ENCODE assay signal across 23 cellular contexts in the genomic region with DNA sequence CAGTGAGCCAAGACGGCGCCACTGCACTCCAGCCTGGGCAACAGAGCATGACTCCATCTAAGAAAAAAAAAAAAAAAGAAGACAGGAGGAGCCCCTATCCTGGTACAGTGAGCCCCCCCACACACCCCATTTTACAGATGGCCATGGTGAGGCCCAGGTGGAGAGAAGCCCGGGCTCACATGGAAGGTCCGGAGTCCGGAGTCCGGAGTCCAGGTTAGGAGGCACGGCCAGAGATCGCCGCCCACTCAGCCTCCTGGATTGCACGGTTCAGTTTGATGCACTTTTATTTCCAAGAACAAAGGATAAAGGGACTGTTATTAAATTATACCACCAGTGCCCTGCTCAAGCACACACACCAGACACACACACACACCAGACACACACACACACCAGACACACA. TPM values are rescaled to one million over a fixed set of nuclear protein-coding genes. Genes with fewer than 3 reads are reported as not detected.
DNase-seq lines count a peak whose midpoint lies in the region; ATAC-seq, FAIRE-seq and TF ChIP-seq lines count a peak whose summit lies in the region.
"Had no signal": no experiment of that assay in that cellular context is flagged by ENCODE, and none has a peak within 500 bp of the region (broad histone marks: within the 10 kb centered on the region; RNA-seq: fewer than 3 reads in every experiment).

No MANE protein-coding gene starts in this region.

- TF ChIP-seq RAD21 in HepG2 (CRISPR knock-in tag; IDR thresholded peaks at IDR 0.05) = no peak

- no peaks in the 10 kb centered on the region for H3K27me3 Mint-ChIP-seq in MCF 10A (ENCODE audit: insufficient read depth, unreplicated experiment)
- H3K27me3 Mint-ChIP-seq in activated T-helper 17 cell treated with anti-CD3 and anti-CD28 coated beads, Interleukin-2, amount 50 U/mL, for 72 hours = no peaks in the 10 kb centered on the region

- H3K36me3 ChIP-seq in mammary epithelial cell (ENCODE audit: insufficient read depth, low read length) = no peaks in the 10 kb centered on the region
- H3K36me3 ChIP-seq in HepG2 (replicated peaks in 1 of 2; ENCODE audit: control insufficient read depth in 1 of 2, insufficient read depth in 2 of 2, low read length in 2 of 2) = no peaks in the 10 kb centered on the region
- no peaks in the 10 kb centered on the region for H3K36me3 ChIP-seq in osteoblast (ENCODE audit: insufficient read depth, low read length)
- H3K36me3 ChIP-seq: MG63 had no signal

- peaks cover 19% of the 10 kb centered on the region for H3K4me1 ChIP-seq in mammary epithelial cell (ENCODE audit: insufficient read depth, low read length)
- H3K4me1 ChIP-seq in HepG2 (ENCODE audit: insufficient read depth, low read length) = peaks cover 17% of the 10 kb centered on the region
- H3K4me1 ChIP-seq in osteoblast (ENCODE audit: insufficient read depth, low read length) = peaks cover 16% of the 10 kb centered on the region

- H3K9ac ChIP-seq in mammary epithelial cell (ENCODE audit: insufficient read depth, low read length) (no peak overlapping the region), HepG2 (ENCODE audit: insufficient read depth, low read depth, low read length) (no peak overlapping the region)

- H3K4me2 ChIP-seq in mammary epithelial cell (ENCODE audit: insufficient read depth, low read depth, low read length) = no peak overlapping the region
- H3K4me2 ChIP-seq in HepG2 (ENCODE audit: low read depth, low read length) = no peak overlapping the region
- H3K4me2 ChIP-seq in osteoblast (ENCODE audit: insufficient read depth, low read length) = no peak overlapping the region

- TF ChIP-seq CTCF in MCF 10A (IDR thresholded peaks at IDR 0.05; ENCODE audit: unreplicated experiment) = no peak
- TF ChIP-seq CTCF in mammary epithelial cell (conservative IDR thresholded peaks at IDR 0.05 in 1 of 2, IDR thresholded peaks at IDR 0.05 in 1 of 2; ENCODE audit: extremely low read depth in 1 of 2, insufficient read depth in 1 of 2, low read depth in 1 of 2, low read length in 2 of 2) = no peak
- TF ChIP-seq CTCF in HepG2 (CRISPR knock-in tag; IDR thresholded peaks at IDR 0.05) = no peak
- TF ChIP-seq CTCF in osteoblast (IDR thresholded peaks at IDR 0.05; ENCODE audit: extremely low read depth, low read depth, low read length) = no peak

- DNase-seq in MCF 10A (ENCODE audit: unreplicated experiment) = no peak
- DNase-seq in mammary epithelial cell = no peak
- no peak for DNase-seq in HepG2 (ENCODE audit: low spot score)
- DNase-seq in osteoblast (ENCODE audit: insufficient read length, low spot score, missing footprints) = peak; percentile 31
- DNase-seq in OCI-M2 (lab: John Stamatoyannopoulos, UW; ENCODE audit: unreplicated experiment) = no peak
- DNase-seq: ACHN, C1 segment of cervical spinal cord, GOT3, MG63, NCI-H1417 treated with DMSO at 0.1 percent for 48 hours, NCI-H187, NCI-H446, NCI-H526, OCI-M1, SHP77 had no signal

- ATAC-seq in HepG2 (peak; percentile 28; the same call in 1 of the 3 replicates), GM21526 (IDR thresholded peaks at IDR 0.05; ENCODE audit: low FRiP score, unreplicated experiment) (no peak), HG02763 (IDR thresholded peaks at IDR 0.05; ENCODE audit: unreplicated experiment) (no peak)
- no peak for ATAC-seq in activated T-helper 17 cell treated with anti-CD3 and anti-CD28 coated beads, Interleukin-2, amount 50 U/mL, for 72 hours (replicated peaks)

- no peaks in the 10 kb centered on the region for H3K36me3 Mint-ChIP-seq in MCF 10A (ENCODE audit: insufficient read depth, unreplicated experiment)
- H3K36me3 Mint-ChIP-seq in activated T-helper 17 cell treated with anti-CD3 and anti-CD28 coated beads, Interleukin-2, amount 50 U/mL, for 72 hours (ENCODE audit: low read depth) = no peaks in the 10 kb centered on the region

- H3K27me3 ChIP-seq in mammary epithelial cell (ENCODE audit: insufficient read depth, low read length) = no peaks in the 10 kb centered on the region
- H3K27me3 ChIP-seq in HepG2 (ENCODE audit: control insufficient read depth in 1 of 2, insufficient read depth in 2 of 2, low read length in 2 of 2) = no peaks in the 10 kb centered on the region; a peak in 1 of 5 replicates
- peaks cover 1% of the 10 kb centered on the region for H3K27me3 ChIP-seq in osteoblast (ENCODE audit: insufficient read depth, low read length)
- H3K27me3 ChIP-seq: MG63 had no signal

- POLR2A ChIA-PET in MCF 10A (lab: Yijun Ruan, JAX) (interaction anchor here (0.7 to 1.2 kb wide), 2 partner anchors 32 to 40 kb away, joined by 3 to 4 read pairs; no protein-coding TSS in a partner anchor), HepG2 (lab: Yijun Ruan, JAX) (interaction anchor here (0.9 kb wide), 1 partner anchor 34 kb away, joined by 3 read pairs; no protein-coding TSS in a partner anchor)

- FAIRE-seq in HepG2 (lab: Jason Lieb, UNC) = no peak
- FAIRE-seq: G401.6, GM12892, GM18507 had no signal

- BruUV-seq in MCF 10A (replicated peaks; lab: Mats Ljungman, UMichigan) (no TSS peak), mammary epithelial cell (replicated peaks; lab: Mats Ljungman, UMichigan) (no TSS peak), HepG2 (replicated peaks; lab: Mats Ljungman, UMichigan) (no TSS peak)

- H3K27ac Mint-ChIP-seq in MCF 10A (ENCODE audit: low read depth, unreplicated experiment) = peak overlapping the region; percentile 17
- no peak overlapping the region for H3K27ac Mint-ChIP-seq in activated T-helper 17 cell treated with anti-CD3 and anti-CD28 coated beads, Interleukin-2, amount 50 U/mL, for 72 hours

- H3K4me1 Mint-ChIP-seq in MCF 10A (ENCODE audit: insufficient read depth, unreplicated experiment) = peaks cover 15% of the 10 kb centered on the region
- H3K4me1 Mint-ChIP-seq in activated T-helper 17 cell treated with anti-CD3 and anti-CD28 coated beads, Interleukin-2, amount 50 U/mL, for 72 hours = no peaks in the 10 kb centered on the region

- dilution Hi-C loops in mammary epithelial cell (cut with HindIII; ENCODE audit: low sequenced_read_pairs) = no loop called here

- H4K20me1 ChIP-seq in mammary epithelial cell (ENCODE audit: insufficient read depth, low read length) (no peaks in the 10 kb centered on the region), HepG2 (ENCODE audit: insufficient read depth, low read length) (no peaks in the 10 kb centered on the region), osteoblast (ENCODE audit: insufficient read depth, low read length) (no peaks in the 10 kb centered on the region)

- no peak for TF ChIP-seq POLR2A in HepG2 (IDR thresholded peaks at IDR 0.05; ENCODE audit: insufficient read depth in 1 of 2, low read depth in 2 of 2, low read length in 2 of 2)

- H3K9me3 ChIP-seq in mammary epithelial cell (replicated peaks; ENCODE audit: insufficient read depth, low read length) (peaks cover 3% of the 10 kb centered on the region), HepG2 (ENCODE audit: low read length) (peaks cover 4% of the 10 kb centered on the region), osteoblast (ENCODE audit: low read depth, low read length) (peaks cover 3% of the 10 kb centered on the region)
- H3K9me3 ChIP-seq: MG63 had no signal

- no peak overlapping the region for H2AFZ ChIP-seq in mammary epithelial cell (ENCODE audit: low read depth, low read length)
- no peak overlapping the region for H2AFZ ChIP-seq in HepG2 (ENCODE audit: low read length)
- no peak overlapping the region for H2AFZ ChIP-seq in osteoblast (ENCODE audit: low read length)

- no peak overlapping the region for H3K4me3 Mint-ChIP-seq in MCF 10A (ENCODE audit: unreplicated experiment)
- no peak overlapping the region for H3K4me3 Mint-ChIP-seq in activated T-helper 17 cell treated with anti-CD3 and anti-CD28 coated beads, Interleukin-2, amount 50 U/mL, for 72 hours

- no peaks in the 10 kb centered on the region for H3K9me3 Mint-ChIP-seq in MCF 10A (ENCODE audit: unreplicated experiment)
- H3K9me3 Mint-ChIP-seq in activated T-helper 17 cell treated with anti-CD3 and anti-CD28 coated beads, Interleukin-2, amount 50 U/mL, for 72 hours = no peaks in the 10 kb centered on the region

- H3K4me3 ChIP-seq in mammary epithelial cell (replicated peaks in 1 of 3; ENCODE audit: insufficient read depth in 1 of 3, low read depth in 2 of 3, low read length in 3 of 3) (no peak overlapping the region), HepG2 (replicated peaks in 1 of 3; ENCODE audit: insufficient read depth in 1 of 3, low read depth in 2 of 3, low read length in 3 of 3) (no peak overlapping the region), osteoblast (ENCODE audit: insufficient read depth, low read length) (no peak overlapping the region)
- H3K4me3 ChIP-seq: MG63, SK-N-MC had no signal

- CTCF ChIA-PET in MCF 10A (lab: Yijun Ruan, JAX) = interaction anchor here (0.7 kb wide), 3 partner anchors 43 to 133 kb away, joined by 3 to 9 read pairs (median 3); no protein-coding TSS in a partner anchor
- CTCF ChIA-PET in mammary epithelial cell (lab: Charles Lee; ENCODE audit: low non-redundant PET) = no interaction called here
- CTCF ChIA-PET in HepG2 (lab: Yijun Ruan, JAX; ENCODE audit: low intra/inter-chr PET ratio, low total read pairs) = no interaction called here

- H3K27ac ChIP-seq in mammary epithelial cell (ENCODE audit: insufficient read depth, low read depth, low read length) = no peak overlapping the region
- H3K27ac ChIP-seq in HepG2 (ENCODE audit: extremely low read length, insufficient read depth, low read length) = no peak overlapping the region
- H3K27ac ChIP-seq in osteoblast (ENCODE audit: low read depth, low read length) = no peak overlapping the region
- H3K27ac ChIP-seq: 22Rv1, SK-N-MC had no signal

- 67% methylated on average over 3 of the region's 10 CpGs for WGBS in mammary epithelial cell (ENCODE audit: low coverage, missing lambda C conversion rate)
- 28% methylated on average over 5 of the region's 10 CpGs for WGBS in HepG2 (ENCODE audit: low lambda C conversion rate)

- H3K79me2 ChIP-seq in mammary epithelial cell (ENCODE audit: insufficient read depth, low read length) = no peaks in the 10 kb centered on the region
- H3K79me2 ChIP-seq in HepG2 (ENCODE audit: insufficient read depth, low read length) = no peaks in the 10 kb centered on the region
- H3K79me2 ChIP-seq in osteoblast (ENCODE audit: insufficient read depth, low read length) = no peaks in the 10 kb centered on the region

- TF ChIP-seq EP300 in HepG2 (IDR thresholded peaks at IDR 0.05; ENCODE audit: low read depth in 2 of 2, low read length in 2 of 2) = no peak
- no peak for TF ChIP-seq EP300 in HepG2 (CRISPR knock-in tag; IDR thresholded peaks at IDR 0.05; ENCODE audit: borderline replicate concordance)

- in situ Hi-C loops in mammary epithelial cell (cut with MboI; ENCODE audit: low sequenced_read_pairs in 2 of 2) = loop anchor here in 1 of 2 donors (5.0 kb wide), 1 partner anchor 51 kb away; no protein-coding TSS in a partner anchor
- in situ Hi-C loops in HepG2 (cut with HindIII; ENCODE audit: extremely low pct_ligation_motif_present, low pct_unique_long_range_greater_than_20kb) = no loop called here

- intact Hi-C loops in MCF 10A (cut with micrococcal nuclease) = no loop called here
- intact Hi-C loops in mammary epithelial cell (cut with micrococcal nuclease) = no loop called here
- intact Hi-C loops in HepG2 (cut with micrococcal nuclease; ENCODE audit: unreplicated experiment) = no loop called here

RNA-seq across cellular contexts. Expression of a gene that starts 11.3 kb away (rescaled TPM):
- total RNA-seq in MCF 10A (2022) = 53.1 and 53.4 TPM in 2 replicates
- 10 to 100 TPM; 39.5 to 62.8 TPM for total RNA-seq in mammary epithelial cell
- polyA plus RNA-seq in mammary epithelial cell = 25.9 TPM
- 39.2 TPM for polyA minus RNA-seq in mammary epithelial cell
- total RNA-seq in HepG2 (2016; rRNA removed; fragmentation: Illumina TruSeq; extraction: Trizol) = 28.1 and 30.9 TPM in 2 replicates
- total RNA-seq in HepG2 (2016; cell fraction: cytosol; rRNA removed; fragmentation: Illumina TruSeq; extraction: Trizol; ENCODE audit: low read depth) = 33.3 and 38.0 TPM in 2 replicates
- total RNA-seq in HepG2 (2016; cell fraction: insoluble cytoplasmic fraction; rRNA removed; fragmentation: Illumina TruSeq; extraction: Trizol) = 26.7 and 27.1 TPM in 2 replicates
- total RNA-seq in HepG2 (2016; cell fraction: membrane; rRNA removed; fragmentation: Illumina TruSeq; extraction: Trizol) = 73.7 and 74.9 TPM in 2 replicates
- total RNA-seq in HepG2 (2016; cell fraction: nucleus; rRNA removed; fragmentation: Illumina TruSeq; extraction: Trizol) = 18.7 and 18.8 TPM in 2 replicates
- 45.3 and 45.6 TPM in 2 replicates for polyA plus RNA-seq in HepG2 (2011; rRNA removed)
- 23.9 and 43.2 TPM in 2 replicates for polyA plus RNA-seq in HepG2 (2011; cell fraction: cytosol; rRNA removed)
- 43.1 and 48.6 TPM in 2 replicates for polyA plus RNA-seq in HepG2 (2011; cell fraction: nucleus; rRNA removed)
- polyA plus RNA-seq in HepG2 (2012) = 46.5 and 49.0 TPM in 2 replicates
- 74.0 and 79.4 TPM in 2 replicates for polyA plus RNA-seq in HepG2 (2016; cell fraction: cytosol; fragmentation: Illumina TruSeq; extraction: Trizol; ENCODE audit: low read depth)
- polyA plus RNA-seq in HepG2 (2016; cell fraction: insoluble cytoplasmic fraction; fragmentation: Illumina TruSeq; extraction: Trizol; ENCODE audit: low read depth) = 39.4 and 51.6 TPM in 2 replicates
- polyA plus RNA-seq in HepG2 (2016; cell fraction: membrane; fragmentation: Illumina TruSeq; extraction: Trizol; ENCODE audit: low read depth) = 106 and 123 TPM in 2 replicates
- polyA plus RNA-seq in HepG2 (2016; cell fraction: nucleus; fragmentation: Illumina TruSeq; extraction: Trizol; ENCODE audit: insufficient read depth, low read depth) = 43.6 and 45.5 TPM in 2 replicates
- 32.8 and 55.6 TPM in 2 replicates for polyA minus RNA-seq in HepG2 (2011; rRNA and poly(A)+ RNA removed; ENCODE audit: low replicate concordance)
- polyA minus RNA-seq in HepG2 (2011; cell fraction: cytosol; rRNA and poly(A)+ RNA removed) = 39.1 and 43.2 TPM in 2 replicates
- 10.3 and 12.1 TPM in 2 replicates for polyA minus RNA-seq in HepG2 (2011; cell fraction: nucleus; rRNA and poly(A)+ RNA removed)
- total RNA-seq in osteoblast = 57.5 and 57.8 TPM in 2 replicates
- 10 to 100 TPM; 44.2 to 56.0 TPM for total RNA-seq in activated T-helper 17 cell treated with anti-CD3 and anti-CD28 coated beads, Interleukin-2, amount 50 U/mL, for 72 hours

RNA-seq across cellular contexts. Expression of a gene that starts 24.3 kb away (rescaled TPM):
- total RNA-seq in MCF 10A (2022) (146 and 224 TPM in 2 replicates), mammary epithelial cell (100 to 1,000 TPM in 1 of 2 donors, 10 to 100 TPM in 1; 91.7 to 248 TPM), HepG2 (2016; rRNA removed; fragmentation: Illumina TruSeq; extraction: Trizol) (35.5 and 44.9 TPM in 2 replicates), osteoblast (82.5 and 84.6 TPM in 2 replicates)
- polyA plus RNA-seq in mammary epithelial cell (152 TPM), HepG2 (2011; rRNA removed) (112 and 129 TPM in 2 replicates)
- polyA minus RNA-seq in mammary epithelial cell = 244 TPM
- 52.3 and 57.0 TPM in 2 replicates for total RNA-seq in HepG2 (2016; cell fraction: cytosol; rRNA removed; fragmentation: Illumina TruSeq; extraction: Trizol; ENCODE audit: low read depth)
- total RNA-seq in HepG2 (2016; cell fraction: insoluble cytoplasmic fraction; rRNA removed; fragmentation: Illumina TruSeq; extraction: Trizol) = 30.7 and 45.2 TPM in 2 replicates
- total RNA-seq in HepG2 (2016; cell fraction: membrane; rRNA removed; fragmentation: Illumina TruSeq; extraction: Trizol) = 90.7 and 98.8 TPM in 2 replicates
- total RNA-seq in HepG2 (2016; cell fraction: nucleus; rRNA removed; fragmentation: Illumina TruSeq; extraction: Trizol) = 29.7 and 31.4 TPM in 2 replicates
- 75.6 and 125 TPM in 2 replicates for polyA plus RNA-seq in HepG2 (2011; cell fraction: cytosol; rRNA removed)
- 253 and 307 TPM in 2 replicates for polyA plus RNA-seq in HepG2 (2011; cell fraction: nucleus; rRNA removed)
- 68.1 and 73.6 TPM in 2 replicates for polyA plus RNA-seq in HepG2 (2012)
- 65.6 and 66.5 TPM in 2 replicates for polyA plus RNA-seq in HepG2 (2016; cell fraction: cytosol; fragmentation: Illumina TruSeq; extraction: Trizol; ENCODE audit: low read depth)
- polyA plus RNA-seq in HepG2 (2016; cell fraction: insoluble cytoplasmic fraction; fragmentation: Illumina TruSeq; extraction: Trizol; ENCODE audit: low read depth) = 34.0 and 45.2 TPM in 2 replicates
- polyA plus RNA-seq in HepG2 (2016; cell fraction: membrane; fragmentation: Illumina TruSeq; extraction: Trizol; ENCODE audit: low read depth) = 77.4 and 85.7 TPM in 2 replicates
- polyA plus RNA-seq in HepG2 (2016; cell fraction: nucleus; fragmentation: Illumina TruSeq; extraction: Trizol; ENCODE audit: insufficient read depth, low read depth) = 73.2 and 74.3 TPM in 2 replicates
- 79.7 and 204 TPM in 2 replicates for polyA minus RNA-seq in HepG2 (2011; rRNA and poly(A)+ RNA removed; ENCODE audit: low replicate concordance)
- polyA minus RNA-seq in HepG2 (2011; cell fraction: cytosol; rRNA and poly(A)+ RNA removed) = 99.9 and 101 TPM in 2 replicates
- polyA minus RNA-seq in HepG2 (2011; cell fraction: nucleus; rRNA and poly(A)+ RNA removed) = 40.2 and 51.7 TPM in 2 replicates
- 100 to 1,000 TPM; 280 to 525 TPM for total RNA-seq in activated T-helper 17 cell treated with anti-CD3 and anti-CD28 coated beads, Interleukin-2, amount 50 U/mL, for 72 hours
